ENCODE assay signal across 32 cellular contexts in the genomic region with DNA sequence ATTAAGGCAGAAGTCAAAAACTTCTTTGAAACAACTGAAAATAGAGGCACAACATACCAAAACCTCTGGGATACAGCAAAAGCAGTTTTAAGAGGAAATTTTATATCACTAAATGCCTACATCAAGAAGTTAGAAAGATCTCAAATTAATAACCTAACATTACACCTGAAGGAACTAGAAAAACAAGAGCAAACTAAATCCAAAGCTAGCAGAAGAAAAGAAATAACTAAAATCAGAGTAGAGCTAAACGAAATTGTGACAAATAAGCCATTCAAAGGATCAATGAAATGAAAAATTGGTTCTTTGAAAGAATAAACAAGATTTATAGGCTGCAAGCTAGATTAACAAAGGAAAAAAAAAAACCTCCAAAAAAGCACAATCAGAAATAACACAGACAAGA. TPM values are rescaled to one million over a fixed set of nuclear protein-coding genes. Genes with fewer than 3 reads are reported as not detected.
"Had no signal": no experiment of that assay in that cellular context is flagged by ENCODE, and none has a peak within 500 bp of the region (broad histone marks: within the 10 kb centered on the region; RNA-seq: fewer than 3 reads in every experiment).

No MANE protein-coding gene starts in this region.

- H3K4me3 ChIP-seq: adrenal gland, ascending aorta, body of pancreas, breast epithelium, cardiac muscle cell had no signal

- H3K4me1 ChIP-seq: adrenal gland, ascending aorta, body of pancreas, breast epithelium had no signal

- H3K27ac ChIP-seq: adrenal gland, ascending aorta, body of pancreas, brain microvascular endothelial cell, breast epithelium, cardiac muscle cell had no signal

- DNase-seq: activated effector memory CD4-positive, alpha-beta T cell treated with anti-CD3 and anti-CD28 coated beads, Interleukin-2, amount 50 U/mL, for 16 hours; activated effector memory CD4-positive, alpha-beta T cell treated with Interleukin-2 at 50 U/mL for 16 hours; activated gamma-delta T cell; activated gamma-delta T cell treated with Interleukin-2 at 50 U/mL for 16 hours; activated naive CD4-positive, alpha-beta T cell; activated naive CD4-positive, alpha-beta T cell treated with anti-CD3 and anti-CD28 coated beads for 36 hours; activated naive CD4-positive, alpha-beta T cell treated with anti-CD3 and anti-CD28 coated beads, Interleukin-2, amount 10 ng/mL, durations not matched to agents 7 days and 5 days; activated naive CD4-positive, alpha-beta T cell treated with anti-CD3 and anti-CD28 coated beads, Interleukin-2, amount 50 U/mL, for 16 hours; activated naive CD4-positive, alpha-beta T cell treated with Interleukin-2 at 50 U/mL for 16 hours; activated naive CD8-positive, alpha-beta T cell treated with anti-CD3 and anti-CD28 coated beads for 36 hours; activated naive CD8-positive, alpha-beta T cell treated with anti-CD3 and anti-CD28 coated beads, Interleukin-2, amount 10 ng/mL, durations not matched to agents 7 days and 5 days; activated naive CD8-positive, alpha-beta T cell treated with anti-CD3 and anti-CD28 coated beads, Interleukin-2, amount 50 U/mL, for 24 hours; activated T-cell treated with anti-CD3 and anti-CD28 coated beads, Interleukin-2, amount 50 U/mL, for 4 hours; activated T-cell treated with anti-CD3 and anti-CD28 coated beads, Interleukin-2, amount 50 U/mL, for 48 hours; activated T-cell treated with anti-CD3 and anti-CD28 coated beads, Interleukin-2, amount 50 U/mL, for 72 hours; adrenal gland; amniotic stem cell; amygdala; anterior cingulate cortex; aorta; body of pancreas; brain microvascular endothelial cell; caudate nucleus; central memory CD4-positive, alpha-beta T cell; cerebellar nuclear complex had no signal

- ATAC-seq: activated naive CD4-positive, alpha-beta T cell treated with anti-CD3 and anti-CD28 coated beads, Interleukin-2, amount 50 U/mL, for 72 hours; activated naive CD8-positive, alpha-beta T cell treated with anti-CD3 and anti-CD28 coated beads, Interleukin-2, amount 50 U/mL, for 24 hours; activated T-cell treated with anti-CD3 and anti-CD28 coated beads, Interleukin-2, amount 50 U/mL, for 4 hours; activated T-cell treated with anti-CD3 and anti-CD28 coated beads, Interleukin-2, amount 50 U/mL, for 72 hours; activated T-helper 17 cell treated with anti-CD3 and anti-CD28 coated beads, Interleukin-2, amount 50 U/mL, for 72 hours; body of pancreas had no signal

- H3K36me3 ChIP-seq: adrenal gland, ascending aorta, brain microvascular endothelial cell, breast epithelium, cardiac muscle cell had no signal

- H3K9me3 ChIP-seq: adrenal gland, body of pancreas, breast epithelium had no signal

- FAIRE-seq: astrocyte, bronchial epithelial cell had no signal

RNA-seq across cellular contexts. Expression of gene GPR42, which starts 2.5 kb away (rescaled TPM):
- polyA plus RNA-seq: adrenal gland, aorta, cardiac muscle cell had no signal

RNA-seq across cellular contexts. Expression of gene FFAR3, which starts 10.1 kb away (rescaled TPM):
- polyA plus RNA-seq: aorta, cardiac muscle cell had no signal

RNA-seq across cellular contexts. Expression of gene FFAR1, which starts 20.7 kb away (rescaled TPM):
- polyA plus RNA-seq: aorta had no signal

RNA-seq across cellular contexts. Expression of gene CD22, which starts 39.4 kb away (rescaled TPM):
- polyA plus RNA-seq: cardiac muscle cell had no signal
